23 cellular contexts compared by ENCODE assay signal in the genomic region with DNA sequence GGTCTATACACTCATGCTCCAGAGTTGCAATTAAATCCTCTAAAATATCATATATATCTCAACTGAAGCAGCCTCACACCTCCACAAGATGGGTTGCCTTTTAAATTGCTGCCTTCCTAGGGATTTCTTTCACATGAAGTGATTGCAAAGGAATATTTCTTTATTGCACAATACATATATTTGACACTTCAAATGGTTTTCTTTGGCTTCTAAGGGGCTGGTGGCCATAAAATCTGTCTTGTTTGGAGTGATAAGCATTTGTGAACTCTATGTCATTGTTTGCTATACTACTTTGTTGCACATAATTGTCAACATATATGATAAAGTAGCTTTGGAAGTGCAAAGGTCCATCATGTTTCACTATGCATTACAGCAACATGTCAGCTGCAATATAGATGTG.
"Had no signal": no experiment of that assay in that cellular context is flagged by ENCODE, and none has a peak within 500 bp of the region (broad histone marks: within the 10 kb centered on the region; RNA-seq: fewer than 3 reads in every experiment).

No MANE protein-coding gene starts in this region.

- DNase-seq: cortex of kidney; dorsolateral prefrontal cortex; effector CD4-positive, alpha-beta T cell; kidney; left lung; mesenchymal stem cell; midbrain; naive thymus-derived CD4-positive, alpha-beta T cell; stimulated activated CD4-positive, alpha-beta T cell treated with anti-CD3 and anti-CD28 coated beads, Interleukin-12 subunit alpha, Interleukin-12 subunit beta, amount 100 ng/mL, for 4 hours; stimulated activated CD4-positive, alpha-beta T cell treated with anti-CD3 and anti-CD28 coated beads, Interleukin-2, amount 100 ng/mL, for 24 hours; stimulated activated CD4-positive, alpha-beta T cell treated with anti-CD3 and anti-CD28 coated beads, Interleukin-4, amount 100 ng/mL, for 24 hours; stimulated activated naive CD4-positive, alpha-beta T cell treated with Interleukin-2 at 50 U/mL for 16 hours; stomach; thyroid gland had no signal

- H3K36me3 ChIP-seq: left lung, neural progenitor cell, stomach, thyroid gland had no signal

- H2AFZ ChIP-seq: neural progenitor cell, parathyroid adenoma had no signal

- H3K4me2 ChIP-seq: neural progenitor cell, smooth muscle cell had no signal

- H3K4me3 Mint-ChIP-seq: naive thymus-derived CD4-positive, alpha-beta T cell; nephron; neural progenitor cell; stimulated activated effector memory CD8-positive, alpha-beta T cell treated with anti-CD3 and anti-CD28 coated beads, Interleukin-12 subunit alpha, Interleukin-12 subunit beta, amount 100 ng/mL, for 72 hours; type B pancreatic cell had no signal

- H3K27me3 Mint-ChIP-seq: naive thymus-derived CD4-positive, alpha-beta T cell had no signal

- H3K4me1 Mint-ChIP-seq: naive thymus-derived CD4-positive, alpha-beta T cell; nephron; stimulated activated effector memory CD8-positive, alpha-beta T cell treated with anti-CD3 and anti-CD28 coated beads, Interleukin-12 subunit alpha, Interleukin-12 subunit beta, amount 100 ng/mL, for 72 hours had no signal

- H3K36me3 Mint-ChIP-seq: naive thymus-derived CD4-positive, alpha-beta T cell; neural progenitor cell; stimulated activated effector memory CD8-positive, alpha-beta T cell treated with anti-CD3 and anti-CD28 coated beads, Interleukin-12 subunit alpha, Interleukin-12 subunit beta, amount 100 ng/mL, for 72 hours; type B pancreatic cell had no signal

- H3K4me3 ChIP-seq: dorsolateral prefrontal cortex, left lung, neural progenitor cell, smooth muscle cell, stomach, thyroid gland had no signal

- ATAC-seq: left lung; naive thymus-derived CD4-positive, alpha-beta T cell; sciatic nerve; stimulated activated effector memory CD8-positive, alpha-beta T cell treated with anti-CD3 and anti-CD28 coated beads, Interleukin-12 subunit alpha, Interleukin-12 subunit beta, amount 100 ng/mL, for 72 hours had no signal

- H3K79me2 ChIP-seq: parathyroid adenoma had no signal

- H3K27ac Mint-ChIP-seq: naive thymus-derived CD4-positive, alpha-beta T cell; nephron; neural progenitor cell; progenitor cell of endocrine pancreas; stimulated activated effector memory CD8-positive, alpha-beta T cell treated with anti-CD3 and anti-CD28 coated beads, Interleukin-12 subunit alpha, Interleukin-12 subunit beta, amount 100 ng/mL, for 72 hours; type B pancreatic cell had no signal

- H3K9me3 ChIP-seq: left lung, stomach, thyroid gland had no signal

- H3K4me1 ChIP-seq: left lung, neural progenitor cell, parathyroid adenoma, stomach, thyroid gland had no signal

- H3K27me3 ChIP-seq: dorsolateral prefrontal cortex, left lung, neural progenitor cell, stomach, thyroid gland had no signal

- FAIRE-seq: frontal cortex had no signal

- H3K27ac ChIP-seq: dorsolateral prefrontal cortex, left lung, neural progenitor cell, parathyroid adenoma, stomach, thyroid gland had no signal

- H3K9ac ChIP-seq: neural progenitor cell, parathyroid adenoma had no signal

- H3K9me3 Mint-ChIP-seq: nephron, neural progenitor cell, type B pancreatic cell had no signal
